In genomic region chr16:66515543-66516171, GRCh38 we compare ENCODE assay signal across 8 cellular contexts. TPM values are rescaled to one million over a fixed set of nuclear protein-coding genes. Genes with fewer than 3 reads are reported as not detected.
DNase-seq lines count a peak whose midpoint lies in the region; ATAC-seq and TF ChIP-seq lines count a peak whose summit lies in the region.

No MANE protein-coding gene starts in this region.

- H3K36me3 ChIP-seq in DND-41 (ENCODE audit: insufficient read depth, low read length): peaks cover 18% of the 10 kb centered on the region; the same call in 1 of the 2 replicates
- H3K36me3 ChIP-seq in MG63: no peaks in the 10 kb centered on the region
- peaks cover 0 to 8% of the 10 kb centered on the region in 2 donors for H3K36me3 ChIP-seq in lung (ENCODE audit: control insufficient read depth in 2 of 2, insufficient read depth in 2 of 2, low read length in 2 of 2)
- H3K36me3 ChIP-seq in urinary bladder (ENCODE audit: insufficient read depth): peaks cover 2% of the 10 kb centered on the region

- peak overlapping the region; percentile 81 for H3K27ac ChIP-seq in DND-41 (ENCODE audit: low read length)
- peak overlapping the region; percentile 89 to 96 for H3K27ac ChIP-seq in lung (ENCODE audit: low read depth in 1 of 2, low read length in 1 of 2)
- peak overlapping the region; percentile 68 for H3K27ac ChIP-seq in urinary bladder (ENCODE audit: low read depth)

- ATAC-seq in DND-41 (ENCODE audit: insufficient read depth, low read depth) (peak; percentile 47), lung (ENCODE audit: insufficient read depth, low FRiP score) (no peak)

- WGBS in lung, 2 donors: 71 to 90% methylated on average over 9 of the region's 9 CpGs
- WGBS in urinary bladder: 75% methylated on average over 9 of the region's 9 CpGs

- H3K4me3 ChIP-seq in DND-41 (ENCODE audit: low read depth in 1 of 2, low read length in 2 of 2) (no peak overlapping the region), MG63 (no peak overlapping the region), astrocyte of the spinal cord (ENCODE audit: low read depth, low read length) (no peak overlapping the region), lung (no peak overlapping the region), urinary bladder (ENCODE audit: low read depth, low read length) (no peak overlapping the region)

- no peaks in the 10 kb centered on the region for H3K9me3 ChIP-seq in DND-41 (ENCODE audit: insufficient read depth, low read length, severe bottlenecking)
- H3K9me3 ChIP-seq in MG63: no peaks in the 10 kb centered on the region
- H3K9me3 ChIP-seq in lung (ENCODE audit: control insufficient read depth in 2 of 2, insufficient read depth in 1 of 2, low read length in 1 of 2): no peaks in the 10 kb centered on the region

- H3K4me1 ChIP-seq in DND-41 (ENCODE audit: insufficient read depth, low read length): peaks cover 32% of the 10 kb centered on the region
- H3K4me1 ChIP-seq in lung (ENCODE audit: control insufficient read depth in 2 of 2, insufficient read depth in 2 of 2, low read length in 2 of 2): peaks cover 19 to 43% of the 10 kb centered on the region in 2 donors
- no peaks in the 10 kb centered on the region for H3K4me1 ChIP-seq in urinary bladder (ENCODE audit: insufficient read depth)

- no peak overlapping the region for H3K4me2 ChIP-seq in DND-41 (ENCODE audit: insufficient read depth, low read length)

- no peak overlapping the region for H2AFZ ChIP-seq in DND-41 (ENCODE audit: low read depth, low read length)

- no peaks in the 10 kb centered on the region for H4K20me1 ChIP-seq in DND-41 (ENCODE audit: insufficient read depth, low read length)

- peak; percentile 46 for TF ChIP-seq CTCF in DND-41 (IDR thresholded peaks at IDR 0.05; ENCODE audit: borderline replicate concordance, extremely low read depth, low read length, poor library complexity, severe bottlenecking)
- TF ChIP-seq CTCF in astrocyte of the spinal cord (IDR thresholded peaks at IDR 0.05; ENCODE audit: low read depth, low read length): peak; percentile 59
- no peak for TF ChIP-seq CTCF in lung (IDR thresholded peaks at IDR 0.05; ENCODE audit: control extremely low read depth, extremely low read depth)

- H3K27me3 ChIP-seq in DND-41 (ENCODE audit: insufficient read depth, low read length, poor library complexity): no peaks in the 10 kb centered on the region
- H3K27me3 ChIP-seq in MG63: no peaks in the 10 kb centered on the region
- no peaks in the 10 kb centered on the region for H3K27me3 ChIP-seq in lung (ENCODE audit: control insufficient read depth, insufficient read depth)

- H3K79me2 ChIP-seq in DND-41 (ENCODE audit: insufficient read depth, low read length): peaks cover 2% of the 10 kb centered on the region; the same call in 1 of the 2 replicates

- in situ Hi-C loops in astrocyte of the spinal cord (cut with HindIII; ENCODE audit: low sequenced_read_pairs): no loop called here

- peak; percentile 48 for DNase-seq in DND-41
- DNase-seq in MG63: peak; percentile 92
- DNase-seq in astrocyte of the spinal cord (ENCODE audit: low read depth, low spot score): peak; percentile 69
- no peak for DNase-seq in lung (ENCODE audit: low spot score)
- DNase-seq in NCI-H1694 (lab: John Stamatoyannopoulos, UW): no peak
- no peak for DNase-seq in cortex of kidney (lab: John Stamatoyannopoulos, UW)
- DNase-seq in activated CD8-positive, alpha-beta memory T cell treated with anti-CD3 and anti-CD28 coated beads, Interleukin-2, amount 50 U/mL, for 4 hours: no peak

- no peak overlapping the region for H3K9ac ChIP-seq in DND-41 (ENCODE audit: low read depth, low read length)

RNA-seq across cellular contexts. Expression of gene TK2, which starts 34.3 kb away (rescaled TPM):
- 19.6 and 20.4 TPM in 2 replicates for total RNA-seq in MG63 (2014; rRNA removed; shearing (Covaris generic); ENCODE audit: low replicate concordance)
- total RNA-seq in lung (10 to 100 TPM; 33.2 to 37.7 TPM), urinary bladder (23.6 TPM)
- polyA plus RNA-seq in lung (10 to 100 TPM; 13.1 to 16.8 TPM), urinary bladder (20.3 TPM)

RNA-seq across cellular contexts. Expression of gene CKLF, which starts 36.7 kb away (rescaled TPM):
- 37.2 and 46.1 TPM in 2 replicates for total RNA-seq in MG63 (2014; rRNA removed; shearing (Covaris generic); ENCODE audit: low replicate concordance)
- total RNA-seq in lung (10 to 100 TPM; 43.8 to 48.5 TPM), urinary bladder (54.7 TPM)
- polyA plus RNA-seq in lung (100 to 1,000 TPM in 1 of 2 donors, 10 to 100 TPM in 1; 43.1 to 133 TPM), urinary bladder (54.9 TPM)

RNA-seq across cellular contexts. Expression of gene CMTM1, which starts 50.6 kb away (rescaled TPM):
- total RNA-seq in MG63 (2014; rRNA removed; shearing (Covaris generic); ENCODE audit: low replicate concordance): 4.1 TPM in 1 of 2 replicates, not detected in the other
- total RNA-seq in lung (1 to 10 TPM; 3.7 to 7.5 TPM), urinary bladder (3.1 TPM)
- polyA plus RNA-seq in lung (1 to 10 TPM in 1 of 2 donors, under 1 TPM in 1; 0.41 to 2.0 TPM), urinary bladder (1.1 TPM)

Comparison
In these comparisons a context has a peak if more than half of its experiments do, and no peak if none do; other contexts are left out.
1. DNase-seq: peak in DND-41 (single experiment), MG63 (single experiment) and astrocyte of the spinal cord (single experiment); none in lung (single experiment), NCI-H1694 (single experiment), cortex of kidney (single experiment) and activated CD8-positive, alpha-beta memory T cell treated with anti-CD3 and anti-CD28 coated beads, Interleukin-2, amount 50 U/mL, for 4 hours (single experiment).
2. Peak in every context shown above with its lines, with median percentiles within 50 percentile points of each other: H3K27ac ChIP-seq.